Comparison of ENCODE assay signal across 8 cellular contexts in genomic region chr10:23439452-23439919, GRCh38. TPM values are rescaled to one million over a fixed set of nuclear protein-coding genes. Genes with fewer than 3 reads are reported as not detected.
A peak's percentile ranks its signal among the peaks of the same experiment; 100 is the strongest.
DNase-seq lines count a peak whose midpoint lies in the region; ATAC-seq and TF ChIP-seq lines count a peak whose summit lies in the region.

No MANE protein-coding gene starts in this region.

- no peak overlapping the region for H3K27ac Mint-ChIP-seq in T-helper 17 cell

- peaks cover 0 to 19% (median 0%) of the 10 kb centered on the region in 9 donors for H3K36me3 ChIP-seq in heart right ventricle
- H3K36me3 ChIP-seq in esophagus (ENCODE audit: control insufficient read depth in 2 of 2, insufficient read depth in 2 of 2, low read length in 1 of 2): no peaks in the 10 kb centered on the region

- H3K27ac ChIP-seq in heart right ventricle (peak overlapping the region; percentile 91 to 100 (median 98)), esophagus (ENCODE audit: low read depth in 2 of 2, low read length in 1 of 2) (peak overlapping the region; percentile 94 to 95)

- H3K4me1 ChIP-seq in heart right ventricle: peaks cover 0 to 47% (median 36%) of the 10 kb centered on the region in 9 donors
- no peaks in the 10 kb centered on the region for H3K4me1 ChIP-seq in esophagus (ENCODE audit: control insufficient read depth in 2 of 2, insufficient read depth in 2 of 2, low read length in 1 of 2)

- H3K9me3 ChIP-seq in heart right ventricle (no peaks in the 10 kb centered on the region), T-helper 17 cell (ENCODE audit: control insufficient read depth, low read length, poor library complexity, severe bottlenecking) (no peaks in the 10 kb centered on the region), esophagus (ENCODE audit: control insufficient read depth in 2 of 2, insufficient read depth in 1 of 2, low read depth in 1 of 2, low read length in 1 of 2) (no peaks in the 10 kb centered on the region)

- TF ChIP-seq CTCF in heart right ventricle (IDR thresholded peaks at IDR 0.05): no peak

- DNase-seq in heart right ventricle: peak in 1 of 2 donors; percentile 51
- no peak for DNase-seq in Right ventricle myocardium superior
- no peak for DNase-seq in T-helper 17 cell
- peak in 6 of 10 donors; percentile 11 to 91 (median 32) for DNase-seq in posterior cingulate gyrus
- DNase-seq in activated effector memory CD4-positive, alpha-beta T cell treated with Interleukin-2 at 50 U/mL for 16 hours: no peak
- no peak for DNase-seq in H4 (ENCODE audit: low spot score)

- ATAC-seq in heart right ventricle (peak in 1 of 8 donors; percentile 3), Right ventricle myocardium superior (ENCODE audit: poor library complexity) (no peak), HG02884 (IDR thresholded peaks at IDR 0.05; ENCODE audit: unreplicated experiment) (peak; percentile 8), T-helper 17 cell (peak; percentile 2)

- 0% methylated on average over 44 to 73 of the region's 74 CpGs for WGBS in heart right ventricle, 2 donors
- WGBS in esophagus, 2 donors: 1% methylated on average over 51 to 74 of the region's 74 CpGs

- H3K4me1 Mint-ChIP-seq in T-helper 17 cell: peaks cover 26% of the 10 kb centered on the region

- intact Hi-C loops in heart right ventricle (cut with DNase I) (loop anchor here in 5 of 10 donors (2.0 to 10.0 kb wide), 5 partner anchors 37 to 1695 kb away; partner anchors contain the start of gene C10orf67 (in 1 of the 5)), Right ventricle myocardium superior (cut with DNase I) (no loop called here), posterior cingulate gyrus (cut with DNase I) (loop anchor here (2.0 kb wide), 1 partner anchor 95 kb away; the partner anchor contains the start of gene C10orf67)

- peak overlapping the region; percentile 91 for H3K4me3 Mint-ChIP-seq in T-helper 17 cell

- H3K27me3 ChIP-seq in heart right ventricle (no peaks in the 10 kb centered on the region), esophagus (ENCODE audit: control insufficient read depth in 1 of 2, insufficient read depth in 2 of 2, low read length in 2 of 2) (no peaks in the 10 kb centered on the region)

- H3K4me3 ChIP-seq in heart right ventricle (peak overlapping the region; percentile 62 to 98 (median 88)), esophagus (ENCODE audit: low read depth in 1 of 2, low read length in 2 of 2) (peak overlapping the region; percentile 80 to 90)

- no peaks in the 10 kb centered on the region for H3K27me3 Mint-ChIP-seq in T-helper 17 cell

- H3K36me3 Mint-ChIP-seq in T-helper 17 cell (ENCODE audit: low read depth): no peaks in the 10 kb centered on the region

RNA-seq across cellular contexts. Expression of gene OTUD1, which starts 0.6 kb away (rescaled TPM):
- total RNA-seq in heart right ventricle (100 to 1,000 TPM in 1 of 10 donors, 10 to 100 TPM in 9; 11.4 to 617 (median 40.9) TPM), Right ventricle myocardium superior (13.3 TPM), T-helper 17 cell (10 to 100 TPM; 59.4 to 63.7 TPM)
- polyA plus RNA-seq in heart right ventricle (10 to 100 TPM; 16.6 to 23.9 TPM), esophagus (1 to 10 TPM; 4.5 to 5.2 TPM)
- total RNA-seq in H4 (2014; rRNA removed; shearing (Covaris generic)): 0.49 and 1.3 TPM in 2 replicates

Comparison
In these comparisons a context has a peak if more than half of its experiments do, and no peak if none do; other contexts are left out.
1. DNase-seq: peak in posterior cingulate gyrus (6 of 10); none in Right ventricle myocardium superior (single experiment), T-helper 17 cell (0 of 3), activated effector memory CD4-positive, alpha-beta T cell treated with Interleukin-2 at 50 U/mL for 16 hours (single experiment) and H4 (single experiment).